Comparison of ENCODE assay signal across 16 cellular contexts in the genomic region with DNA sequence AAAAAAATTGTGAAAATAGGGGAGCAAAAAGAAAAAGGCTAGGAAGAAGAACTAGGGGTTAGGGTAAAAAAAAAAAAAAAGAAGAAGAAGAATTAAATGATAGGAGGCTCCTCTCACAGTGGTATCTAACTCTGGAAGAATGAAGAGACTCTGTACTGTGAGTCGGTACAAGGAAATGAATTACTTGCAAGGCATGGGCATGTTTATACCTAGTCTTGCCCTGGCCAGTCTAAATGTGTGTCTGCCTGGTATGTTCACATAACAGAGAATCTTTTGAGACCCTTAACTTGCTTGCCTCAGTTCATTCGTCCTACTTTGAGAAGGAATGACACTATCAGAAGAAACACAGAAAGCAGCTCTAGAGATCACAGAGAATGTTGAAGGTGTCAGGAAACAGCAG.
"Had no signal": no experiment of that assay in that cellular context is flagged by ENCODE, and none has a peak within 500 bp of the region (broad histone marks: within the 10 kb centered on the region; RNA-seq: fewer than 3 reads in every experiment).

No MANE protein-coding gene starts in this region.

- H3K4me1 ChIP-seq: uterus had no signal

- H3K27ac Mint-ChIP-seq: activated naive CD4-positive, alpha-beta T cell treated with anti-CD3 and anti-CD28 coated beads, Interleukin-2, amount 50 U/mL, for 24 hours; brain; T-cell had no signal

- H3K4me1 Mint-ChIP-seq: activated naive CD4-positive, alpha-beta T cell treated with anti-CD3 and anti-CD28 coated beads, Interleukin-2, amount 50 U/mL, for 24 hours; brain; T-cell had no signal

- H3K27ac ChIP-seq: esophagus muscularis mucosa, right atrium auricular region, thyroid gland, uterus had no signal

- H3K9me3 ChIP-seq: esophagus muscularis mucosa, right atrium auricular region, thyroid gland, uterus had no signal

- H3K27me3 Mint-ChIP-seq: activated naive CD4-positive, alpha-beta T cell treated with anti-CD3 and anti-CD28 coated beads, Interleukin-2, amount 50 U/mL, for 24 hours; brain; T-cell had no signal

- ATAC-seq: left lobe of liver, T-cell had no signal

- DNase-seq: activated CD4-positive, CD25-positive, alpha-beta regulatory T cell; activated effector memory CD4-positive, alpha-beta T cell treated with Interleukin-2 at 50 U/mL for 16 hours; amniotic stem cell; cerebellar nuclear complex; dermis blood vessel endothelial cell; head of caudate nucleus; posterior cingulate gyrus; small intestine; T-cell; thyroid gland; uterus had no signal

- H3K4me3 ChIP-seq: esophagus muscularis mucosa, right atrium auricular region, thyroid gland, uterus had no signal

- H3K27me3 ChIP-seq: esophagus muscularis mucosa, right atrium auricular region, thyroid gland, uterus had no signal

- H3K9me3 Mint-ChIP-seq: activated naive CD4-positive, alpha-beta T cell treated with anti-CD3 and anti-CD28 coated beads, Interleukin-2, amount 50 U/mL, for 24 hours; brain; T-cell had no signal

- H3K4me3 Mint-ChIP-seq: activated naive CD4-positive, alpha-beta T cell treated with anti-CD3 and anti-CD28 coated beads, Interleukin-2, amount 50 U/mL, for 24 hours; brain; T-cell had no signal

- H3K36me3 ChIP-seq: right atrium auricular region, thyroid gland, uterus had no signal
